ENCODE assay signal across 13 cellular contexts in the genomic region with DNA sequence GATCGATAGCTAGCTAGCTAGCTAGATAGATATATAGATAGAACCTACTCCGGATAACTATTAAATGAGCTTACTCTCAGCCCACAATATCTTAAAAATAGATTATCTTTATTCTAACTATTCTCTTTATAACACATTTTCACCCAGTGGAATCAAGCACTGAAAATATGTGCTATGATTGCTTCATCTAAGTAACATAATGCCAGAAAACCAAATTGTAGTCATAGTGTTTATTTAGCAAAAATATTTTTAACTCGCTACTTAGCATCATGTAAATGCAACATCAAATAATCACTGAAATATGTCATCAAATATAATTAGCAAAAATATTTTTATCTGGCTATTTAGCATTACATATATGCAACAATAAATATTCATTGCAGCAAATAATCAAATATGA. TPM values are rescaled to one million over a fixed set of nuclear protein-coding genes. Genes with fewer than 3 reads are reported as not detected.
A peak's percentile ranks its signal among the peaks of the same experiment; 100 is the strongest.
DNase-seq lines count a peak whose midpoint lies in the region; ATAC-seq and TF ChIP-seq lines count a peak whose summit lies in the region.
"Had no signal": no experiment of that assay in that cellular context is flagged by ENCODE, and none has a peak within 500 bp of the region (broad histone marks: within the 10 kb centered on the region; RNA-seq: fewer than 3 reads in every experiment).

No MANE protein-coding gene starts in this region.

- TF ChIP-seq CTCF in Panc1 (IDR thresholded peaks at IDR 0.05) (no peak), vagina (IDR thresholded peaks at IDR 0.05) (no peak)

- H3K4me3 ChIP-seq in Panc1 (ENCODE audit: low read depth in 2 of 2, low read length in 2 of 2) (peak overlapping the region; percentile 47 to 57; a peak in 3 of 4 replicates), duodenal mucosa (ENCODE audit: low read depth in 1 of 2, low read length in 2 of 2) (peak overlapping the region; percentile 18 to 25), vagina (no peak overlapping the region)
- H3K4me3 ChIP-seq: BLaER1 treated with 17β-estradiol and CSF1 and Interleukin-3, amounts not matched to agents 10 nM and 100 nM had no signal

- H3K9ac ChIP-seq in duodenal mucosa (ENCODE audit: low read depth in 1 of 2, low read length in 2 of 2) = peak overlapping the region in 1 of 2 donors; percentile 2
- H3K9ac ChIP-seq: BLaER1 treated with 17β-estradiol and CSF1 and Interleukin-3, amounts not matched to agents 10 nM and 100 nM had no signal

- POLR2A ChIA-PET in Panc1 (lab: Charles Lee) = interaction anchor here (0.6 to 1.6 kb wide), 3 partner anchors 13 to 1100 kb away, joined by 3 to 5 read pairs (median 4); no protein-coding TSS in a partner anchor

- no peak for ATAC-seq in Panc1
- no peak for ATAC-seq in stimulated activated naive CD8-positive, alpha-beta T cell treated with anti-CD3 and anti-CD28 coated beads, Interleukin-15, amount 100 ng/mL, for 72 hours

- DNase-seq in activated naive CD4-positive, alpha-beta T cell treated with anti-CD3 and anti-CD28 coated beads, Interleukin-2, amount 50 U/mL, for 16 hours = no peak
- DNase-seq in Panc1 (ENCODE audit: low read depth, low spot score) = no peak
- no peak for DNase-seq in stimulated activated naive CD8-positive, alpha-beta T cell treated with anti-CD3 and anti-CD28 coated beads, Interleukin-15, amount 100 ng/mL, for 72 hours
- DNase-seq in NCI-H1436 treated with DMSO at 0.1 percent for 48 hours (lab: John Stamatoyannopoulos, UW) = no peak
- DNase-seq in vagina (ENCODE audit: extremely low spot score in 2 of 2) = no peak
- no peak for DNase-seq in NCI-H774 (lab: John Stamatoyannopoulos, UW)
- DNase-seq: H7, hippocampal formation, NCI-H1417 treated with DMSO at 0.1 percent for 48 hours, substantia nigra had no signal

- H3K4me1 ChIP-seq in Panc1 (ENCODE audit: control insufficient read depth, insufficient read depth, low read length) (peaks cover 27% of the 10 kb centered on the region), duodenal mucosa (ENCODE audit: control insufficient read depth in 1 of 2, insufficient read depth in 2 of 2, low read length in 2 of 2) (peaks cover 0 to 8% of the 10 kb centered on the region in 2 donors), vagina (no peaks in the 10 kb centered on the region)

- CTCF ChIA-PET in Panc1 (lab: Charles Lee) = no interaction called here

- in situ Hi-C loops in Panc1 (cut with HindIII; ENCODE audit: low pct_unique_long_range_greater_than_20kb, low sequenced_read_pairs) = no loop called here

- peaks cover 58% of the 10 kb centered on the region for H3K4me1 Mint-ChIP-seq in activated naive CD4-positive, alpha-beta T cell treated with anti-CD3 and anti-CD28 coated beads, Interleukin-2, amount 50 U/mL, for 24 hours
- H3K4me1 Mint-ChIP-seq in stimulated activated naive CD8-positive, alpha-beta T cell treated with anti-CD3 and anti-CD28 coated beads, Interleukin-15, amount 100 ng/mL, for 72 hours = peaks cover 54% of the 10 kb centered on the region

- H3K27ac ChIP-seq in Panc1 (ENCODE audit: low read length) (peak overlapping the region; percentile 99), duodenal mucosa (ENCODE audit: low read depth, low read length) (no peak overlapping the region), vagina (no peak overlapping the region)

- no peaks in the 10 kb centered on the region for H3K36me3 ChIP-seq in Panc1 (ENCODE audit: control insufficient read depth, insufficient read depth, low read length)
- H3K36me3 ChIP-seq in duodenal mucosa (ENCODE audit: control insufficient read depth in 1 of 2, insufficient read depth in 2 of 2, low read length in 2 of 2) = no peaks in the 10 kb centered on the region
- H3K36me3 ChIP-seq in vagina = no peaks in the 10 kb centered on the region
- H3K36me3 ChIP-seq: BLaER1 treated with 17β-estradiol and CSF1 and Interleukin-3, amounts not matched to agents 10 nM and 100 nM had no signal

- H3K27me3 Mint-ChIP-seq in activated naive CD4-positive, alpha-beta T cell treated with anti-CD3 and anti-CD28 coated beads, Interleukin-2, amount 50 U/mL, for 24 hours = no peaks in the 10 kb centered on the region
- no peaks in the 10 kb centered on the region for H3K27me3 Mint-ChIP-seq in stimulated activated naive CD8-positive, alpha-beta T cell treated with anti-CD3 and anti-CD28 coated beads, Interleukin-15, amount 100 ng/mL, for 72 hours

- no peak for TF ChIP-seq POLR2A in vagina (IDR thresholded peaks at IDR 0.05)

- H3K36me3 Mint-ChIP-seq in activated naive CD4-positive, alpha-beta T cell treated with anti-CD3 and anti-CD28 coated beads, Interleukin-2, amount 50 U/mL, for 24 hours = peaks cover 3% of the 10 kb centered on the region

- H3K27ac Mint-ChIP-seq in activated naive CD4-positive, alpha-beta T cell treated with anti-CD3 and anti-CD28 coated beads, Interleukin-2, amount 50 U/mL, for 24 hours = peak overlapping the region; percentile 82
- H3K27ac Mint-ChIP-seq in stimulated activated naive CD8-positive, alpha-beta T cell treated with anti-CD3 and anti-CD28 coated beads, Interleukin-15, amount 100 ng/mL, for 72 hours = peak overlapping the region; percentile 50 to 84

- peak overlapping the region; percentile 83 for H3K4me3 Mint-ChIP-seq in activated naive CD4-positive, alpha-beta T cell treated with anti-CD3 and anti-CD28 coated beads, Interleukin-2, amount 50 U/mL, for 24 hours
- peak overlapping the region; percentile 88 to 90 for H3K4me3 Mint-ChIP-seq in stimulated activated naive CD8-positive, alpha-beta T cell treated with anti-CD3 and anti-CD28 coated beads, Interleukin-15, amount 100 ng/mL, for 72 hours

- BruUV-seq in Panc1 (replicated peaks; lab: Mats Ljungman, UMichigan) = no TSS peak

- H3K27me3 ChIP-seq in Panc1 (ENCODE audit: control insufficient read depth, insufficient read depth, low read length) (no peaks in the 10 kb centered on the region), duodenal mucosa (ENCODE audit: control insufficient read depth in 1 of 2, insufficient read depth in 2 of 2, low read length in 2 of 2) (no peaks in the 10 kb centered on the region), vagina (no peaks in the 10 kb centered on the region)
- H3K27me3 ChIP-seq: BLaER1 treated with 17β-estradiol and CSF1 and Interleukin-3, amounts not matched to agents 10 nM and 100 nM had no signal

- H3K9me3 Mint-ChIP-seq in activated naive CD4-positive, alpha-beta T cell treated with anti-CD3 and anti-CD28 coated beads, Interleukin-2, amount 50 U/mL, for 24 hours = no peaks in the 10 kb centered on the region
- H3K9me3 Mint-ChIP-seq in stimulated activated naive CD8-positive, alpha-beta T cell treated with anti-CD3 and anti-CD28 coated beads, Interleukin-15, amount 100 ng/mL, for 72 hours = no peaks in the 10 kb centered on the region

- H3K9me3 ChIP-seq in Panc1 (ENCODE audit: control insufficient read depth, insufficient read depth, low read depth, low read length) (no peaks in the 10 kb centered on the region), duodenal mucosa (ENCODE audit: control insufficient read depth in 1 of 2, low read length in 2 of 2) (no peaks in the 10 kb centered on the region), vagina (no peaks in the 10 kb centered on the region)
- H3K9me3 ChIP-seq: BLaER1 treated with 17β-estradiol and CSF1 and Interleukin-3, amounts not matched to agents 10 nM and 100 nM had no signal

- intact Hi-C loops in Panc1 (cut with micrococcal nuclease; ENCODE audit: unreplicated experiment) = no loop called here
- intact Hi-C loops in vagina (cut with DNase I) = no loop called here

RNA-seq across cellular contexts. Expression of gene TMEM156, which starts 1.5 kb away (rescaled TPM):
- total RNA-seq in Panc1 (2021; ENCODE audit: unreplicated experiment) (5.8 TPM), vagina (not detected)
- polyA plus RNA-seq in Panc1 (2012; ENCODE audit: insufficient read length) = 3.5 TPM
- total RNA-seq: H7 had no signal

RNA-seq across cellular contexts. Expression of gene KLHL5, which starts 31.3 kb away (rescaled TPM):
- total RNA-seq in Panc1 (2021; ENCODE audit: unreplicated experiment) (128 TPM), vagina (27.0 TPM)
- polyA plus RNA-seq in Panc1 (2012; ENCODE audit: insufficient read length) = 107 TPM

Comparison
In these comparisons a context has a peak if more than half of its experiments do, and no peak if none do; other contexts are left out.
1. H3K4me3 ChIP-seq: peak in Panc1 (2 of 2) and duodenal mucosa (2 of 2); none in vagina (0 of 2).